Comparison of ENCODE assay signal across 8 cellular contexts in genomic region chr17:3935140-3935542, GRCh38. TPM values are rescaled to one million over a fixed set of nuclear protein-coding genes. Genes with fewer than 3 reads are reported as not detected.
DNase-seq lines count a peak whose midpoint lies in the region; ATAC-seq and TF ChIP-seq lines count a peak whose summit lies in the region.

No MANE protein-coding gene starts in this region.

- no peak for ATAC-seq in GM19351 (IDR thresholded peaks at IDR 0.05; ENCODE audit: unreplicated experiment)
- no peak for ATAC-seq in HG02588 (IDR thresholded peaks at IDR 0.05; ENCODE audit: unreplicated experiment)

- no peak overlapping the region for H3K4me3 ChIP-seq in epithelial cell of esophagus (ENCODE audit: low read length)

- TF ChIP-seq CTCF in epithelial cell of esophagus (IDR thresholded peaks at IDR 0.05; ENCODE audit: insufficient read depth, low read depth, low read length, missing control alignments) = peak; percentile 78

- in situ Hi-C loops in SK-MEL-5 (cut with HindIII; ENCODE audit: low pct_unique_long_range_greater_than_20kb, low sequenced_read_pairs) = no loop called here

- DNase-seq in DMS 273 (lab: John Stamatoyannopoulos, UW; ENCODE audit: unreplicated experiment) (peak; percentile 93), HT-29 (ENCODE audit: low spot score) (peak; percentile 81), SK-MEL-5 (ENCODE audit: low read depth, low spot score) (peak; percentile 81), epithelial cell of esophagus (ENCODE audit: low read depth) (peak; percentile 79), mucosa of gallbladder (ENCODE audit: low spot score) (peak; percentile 73), NCI-H2029 (lab: John Stamatoyannopoulos, UW) (no peak)

RNA-seq across cellular contexts. Expression of gene P2RX1, which starts 18.9 kb away (rescaled TPM):
- 0.03 TPM in 1 of 2 replicates, not detected in the other for total RNA-seq in HT-29 (2014; rRNA removed; shearing (Covaris generic))
- not detected in 2 replicates for total RNA-seq in SK-MEL-5 (2014; rRNA removed; shearing (Covaris generic))
- polyA plus RNA-seq in SK-MEL-5 (2015; cell fraction: cytosol; rRNA removed) = not detected in 2 replicates
- polyA plus RNA-seq in SK-MEL-5 (2015; cell fraction: nucleus; rRNA removed) = not detected in 2 replicates
- total RNA-seq in mucosa of gallbladder = 2.8 TPM

RNA-seq across cellular contexts. Expression of gene ATP2A3, which starts 29.1 kb away (rescaled TPM):
- 10.9 and 13.7 TPM in 2 replicates for total RNA-seq in HT-29 (2014; rRNA removed; shearing (Covaris generic))
- total RNA-seq in SK-MEL-5 (2014; rRNA removed; shearing (Covaris generic)) = 0.75 and 1.1 TPM in 2 replicates
- polyA plus RNA-seq in SK-MEL-5 (2015; cell fraction: cytosol; rRNA removed) = 6.5 and 10.1 TPM in 2 replicates
- 8.3 and 15.2 TPM in 2 replicates for polyA plus RNA-seq in SK-MEL-5 (2015; cell fraction: nucleus; rRNA removed)
- total RNA-seq in mucosa of gallbladder = 96.5 TPM

RNA-seq across cellular contexts. Expression of gene CAMKK1, which starts 42.3 kb away (rescaled TPM):
- 6.2 TPM in 2 replicates for total RNA-seq in HT-29 (2014; rRNA removed; shearing (Covaris generic))
- total RNA-seq in SK-MEL-5 (2014; rRNA removed; shearing (Covaris generic)) = 4.9 and 5.4 TPM in 2 replicates
- polyA plus RNA-seq in SK-MEL-5 (2015; cell fraction: cytosol; rRNA removed) = 4.1 and 5.7 TPM in 2 replicates
- 13.1 and 14.2 TPM in 2 replicates for polyA plus RNA-seq in SK-MEL-5 (2015; cell fraction: nucleus; rRNA removed)
- 6.6 TPM for total RNA-seq in mucosa of gallbladder
